In genomic region chr5:73617510-73618279, GRCh38 we compare ENCODE assay signal across 16 cellular contexts. TPM values are rescaled to one million over a fixed set of nuclear protein-coding genes. Genes with fewer than 3 reads are reported as not detected.
DNase-seq lines count a peak whose midpoint lies in the region; ATAC-seq, FAIRE-seq and TF ChIP-seq lines count a peak whose summit lies in the region.
"Had no signal": no experiment of that assay in that cellular context is flagged by ENCODE, and none has a peak within 500 bp of the region (broad histone marks: within the 10 kb centered on the region; RNA-seq: fewer than 3 reads in every experiment).

No MANE protein-coding gene starts in this region.

- peak; percentile 71 for FAIRE-seq in H54 (lab: Jason Lieb, UNC)

- H3K4me3 ChIP-seq in AG10803 (ENCODE audit: low read length) = no peak overlapping the region
- no peak overlapping the region for H3K4me3 ChIP-seq in dorsolateral prefrontal cortex
- H3K4me3 ChIP-seq: ascending aorta had no signal

- TF ChIP-seq CTCF in AG10803 (conservative IDR thresholded peaks at IDR 0.05; ENCODE audit: low read length) (no peak), dorsolateral prefrontal cortex (IDR thresholded peaks at IDR 0.05 in 54 of 56, conservative IDR thresholded peaks at IDR 0.05 in 2 of 56; ENCODE audit: low read depth in 1 of 56, partially characterized antibody in 56 of 56) (no peak)

- H3K27ac ChIP-seq in dorsolateral prefrontal cortex = no peak overlapping the region
- H3K27ac ChIP-seq: ascending aorta had no signal

- peak; percentile 16 for DNase-seq in AG10803 (ENCODE audit: low read depth)
- no peak for DNase-seq in H54 (ENCODE audit: insufficient read length, low spot score)
- peak; percentile 28 for DNase-seq in hepatic stellate cell (ENCODE audit: low spot score)
- no peak for DNase-seq in H4 (ENCODE audit: low spot score)
- DNase-seq in dorsolateral prefrontal cortex = no peak
- DNase-seq: activated T-cell treated with anti-CD3 and anti-CD28 coated beads, Interleukin-2, amount 50 U/mL, for 24 hours; AML-193; erythroblast; immature natural killer cell; NCI-H1048 had no signal

- intact Hi-C loops in dorsolateral prefrontal cortex (cut with DNase I) = no loop called here

- ATAC-seq in SK-N-SH treated with all-trans-retinoic acid at 6 μM for 48 hours (peak; percentile 58), HG02884 (IDR thresholded peaks at IDR 0.05; ENCODE audit: unreplicated experiment) (no peak), GM18858 (IDR thresholded peaks at IDR 0.05; ENCODE audit: unreplicated experiment) (no peak)
- ATAC-seq: activated CD4-positive, CD25-positive, alpha-beta regulatory T cell treated with anti-CD3 and anti-CD28 coated beads, Interleukin-2, amount 50 U/mL, for 24 hours; natural killer cell treated with Interleukin-12 subunit alpha and Interleukin-12 subunit beta and Interleukin-15 and Interleukin-18, amount 100 ng/mL, for 72 hours had no signal

- peaks cover 0 to 8% (median 0%) of the 10 kb centered on the region in 45 donors for H3K27me3 ChIP-seq in dorsolateral prefrontal cortex
- H3K27me3 ChIP-seq: ascending aorta had no signal

- no peak for TF ChIP-seq POLR2A in H54 (IDR thresholded peaks at IDR 0.05; ENCODE audit: low read depth, low read length)

TF ChIP-seq in SK-N-SH treated with all-trans-retinoic acid at 6 μM for 48 hours, 23 proteins besides CTCF, POLR2A, EP300 and RAD21:
- TF ChIP-seq TCF4 (CRISPR knock-in tag; IDR thresholded peaks at IDR 0.05; ENCODE audit: borderline replicate concordance) (no peak), PATZ1 (CRISPR knock-in tag; IDR thresholded peaks at IDR 0.05; ENCODE audit: borderline replicate concordance) (no peak), RARB (CRISPR knock-in tag; IDR thresholded peaks at IDR 0.05) (no peak), TSHZ2 (CRISPR knock-in tag; IDR thresholded peaks at IDR 0.05) (no peak), SNAI2 (CRISPR knock-in tag; IDR thresholded peaks at IDR 0.05) (no peak), CREB5 (CRISPR knock-in tag; IDR thresholded peaks at IDR 0.05; ENCODE audit: low read depth) (no peak), ZFP3 (CRISPR knock-in tag; IDR thresholded peaks at IDR 0.05) (no peak)

RNA-seq across cellular contexts. Expression of gene ARHGEF28, which starts 8.3 kb away (rescaled TPM):
- 1.7 and 3.1 TPM in 2 replicates for total RNA-seq in H4 (2014; rRNA removed; shearing (Covaris generic))
- total RNA-seq in dorsolateral prefrontal cortex = 10 to 100 TPM in 117 of 120 experiments, 1 to 10 TPM in 3; 8.0 to 28.4 (median 18.0) TPM

RNA-seq across cellular contexts. Expression of gene UTP15, which starts 52.2 kb away (rescaled TPM):
- total RNA-seq in H4 (2014; rRNA removed; shearing (Covaris generic)) = 20.8 and 23.2 TPM in 2 replicates
- 10 to 100 TPM; 11.8 to 28.0 (median 18.2) TPM for total RNA-seq in dorsolateral prefrontal cortex

RNA-seq across cellular contexts. Expression of gene ANKRA2, which starts 52.3 kb away (rescaled TPM):
- total RNA-seq in H4 (2014; rRNA removed; shearing (Covaris generic)) = 10.8 and 11.7 TPM in 2 replicates
- 10 to 100 TPM; 11.5 to 36.8 (median 22.4) TPM for total RNA-seq in dorsolateral prefrontal cortex

Comparison
In these comparisons a context has a peak if more than half of its experiments do, and no peak if none do; other contexts are left out.
1. DNase-seq: peak in AG10803 (single experiment) and hepatic stellate cell (single experiment); none in H54 (single experiment), H4 (single experiment) and dorsolateral prefrontal cortex (0 of 10).